18 cellular contexts compared by ENCODE assay signal in genomic region chr18:77657651-77658308, GRCh38.
DNase-seq lines count a peak whose midpoint lies in the region; FAIRE-seq and TF ChIP-seq lines count a peak whose summit lies in the region.
"Had no signal": no experiment of that assay in that cellular context is flagged by ENCODE, and none has a peak within 500 bp of the region (broad histone marks: within the 10 kb centered on the region; RNA-seq: fewer than 3 reads in every experiment).

No MANE protein-coding gene starts in this region.

- no peak overlapping the region for H3K9ac ChIP-seq in neuronal stem cell (ENCODE audit: low read depth, low read length, poor library complexity)

- no peak overlapping the region for H4K91ac ChIP-seq in neuronal stem cell (ENCODE audit: low read depth, low read length, poor library complexity)

- no peak for TF ChIP-seq POLR2A in esophagus muscularis mucosa (IDR thresholded peaks at IDR 0.05; ENCODE audit: low read depth)

- no peak overlapping the region for H2AFZ ChIP-seq in neuronal stem cell (ENCODE audit: low read length)

- no peak overlapping the region for H3K4me3 ChIP-seq in WERI-Rb-1 (ENCODE audit: low read depth, low read length)
- no peak overlapping the region for H3K4me3 ChIP-seq in esophagus muscularis mucosa
- no peak overlapping the region for H3K4me3 ChIP-seq in neuronal stem cell (ENCODE audit: low read length in 2 of 2)
- H3K4me3 ChIP-seq: HAP-1 had no signal

- H3K14ac ChIP-seq in neuronal stem cell (ENCODE audit: low read length), result peak overlapping the region; percentile 57

- H3K27me3 ChIP-seq in WERI-Rb-1 (ENCODE audit: insufficient read depth, low read depth, severe bottlenecking) (no peaks in the 10 kb centered on the region), esophagus muscularis mucosa (peaks cover 0 to 25% (median 0%) of the 10 kb centered on the region in 4 donors), neuronal stem cell (ENCODE audit: control insufficient read depth in 3 of 3, insufficient read depth in 3 of 3, low read depth in 1 of 3, low read length in 3 of 3) (no peaks in the 10 kb centered on the region)
- H3K27me3 ChIP-seq: BE2C had no signal

- no peak for TF ChIP-seq EP300 in esophagus muscularis mucosa (IDR thresholded peaks at IDR 0.05)

- H3K27ac ChIP-seq in WERI-Rb-1 (peak overlapping the region; percentile 86; the same call in 1 of the 2 replicates), esophagus muscularis mucosa (replicated peaks in 1 of 4) (no peak overlapping the region), neuronal stem cell (replicated peaks; ENCODE audit: low read length) (no peak overlapping the region)

- H2BK120ac ChIP-seq in neuronal stem cell (ENCODE audit: low read depth, low read length), result no peak overlapping the region

- H3K9me3 ChIP-seq in WERI-Rb-1 (ENCODE audit: severe bottlenecking) (no peaks in the 10 kb centered on the region), esophagus muscularis mucosa (no peaks in the 10 kb centered on the region), neuronal stem cell (replicated peaks in 1 of 2; ENCODE audit: control insufficient read depth in 2 of 2, insufficient read depth in 1 of 2, low read depth in 1 of 2, low read length in 2 of 2) (no peaks in the 10 kb centered on the region)
- H3K9me3 ChIP-seq: BE2C, HAP-1 had no signal

- 84% methylated on average over 28 of the region's 31 CpGs for WGBS in esophagus muscularis mucosa
- WGBS in neuronal stem cell (ENCODE audit: extremely low coverage in 2 of 2, insufficient read length in 2 of 2, insufficient replicate concordance in 1 of 2), 2 donors, result no CpG with 5 or more reads among the region's 31 CpGs

- no peak overlapping the region for H3K23ac ChIP-seq in neuronal stem cell (ENCODE audit: low read depth, low read length, poor library complexity)

- no peak for TF ChIP-seq CTCF in WERI-Rb-1 (IDR thresholded peaks at IDR 0.05; ENCODE audit: low read depth, low read length)
- TF ChIP-seq CTCF in esophagus muscularis mucosa (IDR thresholded peaks at IDR 0.05), result no peak

- H2BK15ac ChIP-seq in neuronal stem cell (ENCODE audit: low read length), result no peak overlapping the region

- no peak for DNase-seq in WERI-Rb-1
- peak; percentile 89 for DNase-seq in esophagus muscularis mucosa (ENCODE audit: extremely low spot score)
- no peak for DNase-seq in neuronal stem cell (ENCODE audit: low spot score)
- DNase-seq in NCI-H2029 treated with DMSO at 0.1 percent for 48 hours (lab: John Stamatoyannopoulos, UW), result no peak
- DNase-seq in Ammon's horn (ENCODE audit: low spot score), result no peak
- no peak for DNase-seq in urothelium cell line (ENCODE audit: low spot score)
- DNase-seq: BE2C; C1 segment of cervical spinal cord; CD4-positive, CD25-positive, alpha-beta regulatory T cell; CD8-positive, alpha-beta memory T cell; COR-L47; DMS 273 treated with DMSO at 0.1 percent for 48 hours; GOT3 had no signal

- H2BK5ac ChIP-seq in neuronal stem cell (ENCODE audit: low read length), result peak overlapping the region; percentile 54

- H2BK12ac ChIP-seq in neuronal stem cell (ENCODE audit: low read length), result no peak overlapping the region

- H3K79me1 ChIP-seq in neuronal stem cell (ENCODE audit: low read depth, low read length), result no peaks in the 10 kb centered on the region

- no peak overlapping the region for H3K4me2 ChIP-seq in neuronal stem cell (ENCODE audit: insufficient read depth, low read length, poor library complexity, severe bottlenecking)

- no peak for FAIRE-seq in urothelium cell line (lab: Jason Lieb, UNC)
- FAIRE-seq: G401.6, GM12892, GM18507, HepG2 had no signal

- no peak overlapping the region for H4K8ac ChIP-seq in neuronal stem cell (ENCODE audit: low read depth, low read length)

- H2AK5ac ChIP-seq in neuronal stem cell (ENCODE audit: low read depth, low read length), result peak overlapping the region; percentile 19

- H3K4ac ChIP-seq in neuronal stem cell (ENCODE audit: low read length), result no peak overlapping the region

- intact Hi-C loops in esophagus muscularis mucosa (cut with DNase I), result no loop called here

- H3K18ac ChIP-seq in neuronal stem cell (ENCODE audit: low read length), result peak overlapping the region; percentile 27

- no peaks in the 10 kb centered on the region for H3K4me1 ChIP-seq in esophagus muscularis mucosa
- peaks cover 0 to 1% of the 10 kb centered on the region in 2 donors for H3K4me1 ChIP-seq in neuronal stem cell (ENCODE audit: control insufficient read depth in 2 of 2, insufficient read depth in 1 of 2, low read depth in 1 of 2, low read length in 2 of 2)
- H3K4me1 ChIP-seq: BE2C, HAP-1 had no signal

- H3K36me3 ChIP-seq in WERI-Rb-1, result no peaks in the 10 kb centered on the region
- no peaks in the 10 kb centered on the region for H3K36me3 ChIP-seq in esophagus muscularis mucosa
- no peaks in the 10 kb centered on the region for H3K36me3 ChIP-seq in neuronal stem cell (replicated peaks in 1 of 2; ENCODE audit: control insufficient read depth in 2 of 2, insufficient read depth in 2 of 2, low read length in 2 of 2)
- H3K36me3 ChIP-seq: BE2C, HAP-1 had no signal
